ENCODE assay signal across 1 cellular context in the genomic region with DNA sequence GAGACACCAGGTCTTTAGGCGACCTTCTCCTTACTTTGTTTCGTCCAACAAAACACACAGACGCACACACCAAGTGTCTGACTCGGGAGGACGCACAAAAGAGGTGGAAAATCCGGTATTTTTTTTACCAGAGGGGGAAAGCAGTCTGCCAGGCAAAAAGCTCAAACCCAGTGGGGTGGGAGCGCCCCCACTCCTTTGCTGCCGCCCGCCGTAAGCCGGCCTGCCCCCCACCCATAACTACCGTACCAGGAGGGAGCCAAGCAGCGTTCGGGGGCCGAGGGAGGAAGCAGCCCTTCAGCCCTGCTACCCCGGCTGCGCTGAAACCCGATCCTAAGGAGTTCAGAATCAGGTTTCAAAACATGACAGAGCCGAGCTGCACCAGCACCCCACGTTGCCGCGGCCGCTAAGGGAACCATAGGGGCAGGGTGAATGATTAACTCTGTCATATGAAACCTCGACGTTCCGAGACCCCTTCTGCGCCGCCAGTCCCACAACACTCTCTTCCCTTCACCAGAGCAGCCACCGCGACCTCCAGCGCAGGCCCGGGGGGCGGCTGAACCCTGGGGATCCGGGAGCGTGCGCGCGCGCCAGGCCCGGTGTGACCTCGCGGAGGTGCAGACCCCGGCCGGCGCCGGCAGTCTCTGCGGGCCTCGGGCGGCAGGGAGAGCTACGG.
TF ChIP-seq lines count a peak whose summit lies in the region.

No MANE protein-coding gene starts in this region.

TF ChIP-seq in HepG2, 621 proteins besides CTCF, POLR2A, EP300 and RAD21 (continued from another document and continues in another):
- 0 out of 2 replicates have a peak, but pooled peaks have one; percentile 22 for TF ChIP-seq ZBTB42 (CRISPR knock-in tag; IDR thresholded peaks at IDR 0.05)
- no peak; the same call in 1 of the 2 replicates for TF ChIP-seq ZNF350 (CRISPR knock-in tag; IDR thresholded peaks at IDR 0.05; ENCODE audit: borderline replicate concordance, low read depth)
- TF ChIP-seq NR2F1 (CRISPR knock-in tag; IDR thresholded peaks at IDR 0.05): no peak
- TF ChIP-seq HNRNPH1 (optimal IDR thresholded peaks at IDR 0.05; ENCODE audit: low read depth, low read length): no peak
- TF ChIP-seq ATF1 (CRISPR knock-in tag; IDR thresholded peaks at IDR 0.05): no peak
- TF ChIP-seq, protein P1, sequence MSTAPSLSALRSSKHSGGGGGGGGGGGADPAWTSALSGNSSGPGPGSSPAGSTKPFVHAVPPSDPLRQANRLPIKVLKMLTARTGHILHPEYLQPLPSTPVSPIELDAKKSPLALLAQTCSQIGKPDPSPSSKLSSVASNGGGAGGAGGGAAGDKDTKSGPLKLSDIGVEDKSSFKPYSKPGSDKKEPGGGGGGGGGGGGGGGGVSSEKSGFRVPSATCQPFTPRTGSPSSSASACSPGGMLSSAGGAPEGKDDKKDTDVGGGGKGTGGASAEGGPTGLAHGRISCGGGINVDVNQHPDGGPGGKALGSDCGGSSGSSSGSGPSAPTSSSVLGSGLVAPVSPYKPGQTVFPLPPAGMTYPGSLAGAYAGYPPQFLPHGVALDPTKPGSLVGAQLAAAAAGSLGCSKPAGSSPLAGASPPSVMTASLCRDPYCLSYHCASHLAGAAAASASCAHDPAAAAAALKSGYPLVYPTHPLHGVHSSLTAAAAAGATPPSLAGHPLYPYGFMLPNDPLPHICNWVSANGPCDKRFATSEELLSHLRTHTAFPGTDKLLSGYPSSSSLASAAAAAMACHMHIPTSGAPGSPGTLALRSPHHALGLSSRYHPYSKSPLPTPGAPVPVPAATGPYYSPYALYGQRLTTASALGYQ (CRISPR knock-in tag; IDR thresholded peaks at IDR 0.05): no peak; the same call in 1 of the 2 replicates
- TF ChIP-seq, protein P2, sequence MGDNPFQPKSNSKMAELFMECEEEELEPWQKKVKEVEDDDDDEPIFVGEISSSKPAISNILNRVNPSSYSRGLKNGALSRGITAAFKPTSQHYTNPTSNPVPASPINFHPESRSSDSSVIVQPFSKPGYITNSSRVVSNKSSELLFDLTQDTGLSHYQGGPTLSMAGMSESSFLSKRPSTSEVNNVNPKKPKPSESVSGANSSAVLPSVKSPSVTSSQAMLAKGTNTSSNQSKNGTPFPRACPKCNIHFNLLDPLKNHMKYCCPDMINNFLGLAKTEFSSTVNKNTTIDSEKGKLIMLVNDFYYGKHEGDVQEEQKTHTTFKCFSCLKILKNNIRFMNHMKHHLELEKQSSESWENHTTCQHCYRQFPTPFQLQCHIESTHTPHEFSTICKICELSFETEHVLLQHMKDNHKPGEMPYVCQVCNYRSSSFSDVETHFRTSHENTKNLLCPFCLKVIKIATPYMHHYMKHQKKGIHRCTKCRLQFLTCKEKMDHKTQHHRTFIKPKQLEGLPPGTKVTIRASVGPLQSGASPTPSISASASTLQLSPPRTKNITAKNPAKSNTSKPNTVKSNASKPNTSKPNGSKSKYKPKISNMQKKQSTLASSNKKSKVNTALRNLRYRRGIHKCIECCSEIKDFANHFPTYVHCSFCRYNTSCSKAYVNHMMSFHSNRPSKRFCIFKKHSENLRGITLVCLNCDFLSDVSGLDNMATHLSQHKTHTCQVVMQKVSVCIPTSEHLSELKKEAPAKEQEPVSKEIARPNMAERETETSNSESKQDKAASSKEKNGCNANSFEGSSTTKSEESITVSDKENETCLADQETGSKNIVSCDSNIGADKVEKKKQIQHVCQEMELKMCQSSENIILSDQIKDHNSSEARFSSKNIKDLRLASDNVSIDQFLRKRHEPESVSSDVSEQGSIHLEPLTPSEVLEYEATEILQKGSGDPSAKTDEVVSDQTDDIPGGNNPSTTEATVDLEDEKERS (CRISPR knock-in tag; IDR thresholded peaks at IDR 0.05): 0 out of 2 replicates have a peak, but pooled peaks have one; percentile 48
- no peak for TF ChIP-seq ZNF44 (CRISPR knock-in tag; IDR thresholded peaks at IDR 0.05)
- no peak for TF ChIP-seq SRY (CRISPR knock-in tag; IDR thresholded peaks at IDR 0.05)
- TF ChIP-seq, protein P3, sequence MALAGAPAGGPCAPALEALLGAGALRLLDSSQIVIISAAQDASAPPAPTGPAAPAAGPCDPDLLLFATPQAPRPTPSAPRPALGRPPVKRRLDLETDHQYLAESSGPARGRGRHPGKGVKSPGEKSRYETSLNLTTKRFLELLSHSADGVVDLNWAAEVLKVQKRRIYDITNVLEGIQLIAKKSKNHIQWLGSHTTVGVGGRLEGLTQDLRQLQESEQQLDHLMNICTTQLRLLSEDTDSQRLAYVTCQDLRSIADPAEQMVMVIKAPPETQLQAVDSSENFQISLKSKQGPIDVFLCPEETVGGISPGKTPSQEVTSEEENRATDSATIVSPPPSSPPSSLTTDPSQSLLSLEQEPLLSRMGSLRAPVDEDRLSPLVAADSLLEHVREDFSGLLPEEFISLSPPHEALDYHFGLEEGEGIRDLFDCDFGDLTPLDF (CRISPR knock-in tag; IDR thresholded peaks at IDR 0.05): no peak
- no peak for TF ChIP-seq ZNF124 (CRISPR knock-in tag; IDR thresholded peaks at IDR 0.05)
- TF ChIP-seq, protein P4, sequence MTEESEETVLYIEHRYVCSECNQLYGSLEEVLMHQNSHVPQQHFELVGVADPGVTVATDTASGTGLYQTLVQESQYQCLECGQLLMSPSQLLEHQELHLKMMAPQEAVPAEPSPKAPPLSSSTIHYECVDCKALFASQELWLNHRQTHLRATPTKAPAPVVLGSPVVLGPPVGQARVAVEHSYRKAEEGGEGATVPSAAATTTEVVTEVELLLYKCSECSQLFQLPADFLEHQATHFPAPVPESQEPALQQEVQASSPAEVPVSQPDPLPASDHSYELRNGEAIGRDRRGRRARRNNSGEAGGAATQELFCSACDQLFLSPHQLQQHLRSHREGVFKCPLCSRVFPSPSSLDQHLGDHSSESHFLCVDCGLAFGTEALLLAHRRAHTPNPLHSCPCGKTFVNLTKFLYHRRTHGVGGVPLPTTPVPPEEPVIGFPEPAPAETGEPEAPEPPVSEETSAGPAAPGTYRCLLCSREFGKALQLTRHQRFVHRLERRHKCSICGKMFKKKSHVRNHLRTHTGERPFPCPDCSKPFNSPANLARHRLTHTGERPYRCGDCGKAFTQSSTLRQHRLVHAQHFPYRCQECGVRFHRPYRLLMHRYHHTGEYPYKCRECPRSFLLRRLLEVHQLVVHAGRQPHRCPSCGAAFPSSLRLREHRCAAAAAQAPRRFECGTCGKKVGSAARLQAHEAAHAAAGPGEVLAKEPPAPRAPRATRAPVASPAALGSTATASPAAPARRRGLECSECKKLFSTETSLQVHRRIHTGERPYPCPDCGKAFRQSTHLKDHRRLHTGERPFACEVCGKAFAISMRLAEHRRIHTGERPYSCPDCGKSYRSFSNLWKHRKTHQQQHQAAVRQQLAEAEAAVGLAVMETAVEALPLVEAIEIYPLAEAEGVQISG (CRISPR knock-in tag; IDR thresholded peaks at IDR 0.05): peak; percentile 33; the same call in 1 of the 2 replicates
- TF ChIP-seq ZNF749 (CRISPR knock-in tag; IDR thresholded peaks at IDR 0.05; ENCODE audit: borderline replicate concordance): 0 out of 2 replicates have a peak, but pooled peaks have one; percentile 48
- TF ChIP-seq ZNF558 (CRISPR knock-in tag; IDR thresholded peaks at IDR 0.05; ENCODE audit: borderline replicate concordance): peak; percentile 59; the same call in 1 of the 2 replicates
- no peak for TF ChIP-seq ZBTB8A (CRISPR knock-in tag; IDR thresholded peaks at IDR 0.05; ENCODE audit: borderline replicate concordance, low read depth)
- peak; percentile 29; the same call in 1 of the 2 replicates for TF ChIP-seq ZNF709 (CRISPR knock-in tag; IDR thresholded peaks at IDR 0.05)
- peak; percentile 82 for TF ChIP-seq ARNTL (CRISPR knock-in tag; IDR thresholded peaks at IDR 0.05)
- peak; percentile 48; the same call in 1 of the 2 replicates for TF ChIP-seq ZNF546 (CRISPR knock-in tag; conservative IDR thresholded peaks at IDR 0.05)
- peak; percentile 25; the same call in 1 of the 2 replicates for TF ChIP-seq CEBPG (CRISPR knock-in tag; IDR thresholded peaks at IDR 0.05)
- TF ChIP-seq, protein P5, sequence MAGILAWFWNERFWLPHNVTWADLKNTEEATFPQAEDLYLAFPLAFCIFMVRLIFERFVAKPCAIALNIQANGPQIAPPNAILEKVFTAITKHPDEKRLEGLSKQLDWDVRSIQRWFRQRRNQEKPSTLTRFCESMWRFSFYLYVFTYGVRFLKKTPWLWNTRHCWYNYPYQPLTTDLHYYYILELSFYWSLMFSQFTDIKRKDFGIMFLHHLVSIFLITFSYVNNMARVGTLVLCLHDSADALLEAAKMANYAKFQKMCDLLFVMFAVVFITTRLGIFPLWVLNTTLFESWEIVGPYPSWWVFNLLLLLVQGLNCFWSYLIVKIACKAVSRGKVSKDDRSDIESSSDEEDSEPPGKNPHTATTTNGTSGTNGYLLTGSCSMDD (CRISPR knock-in tag; IDR thresholded peaks at IDR 0.05): no peak
- no peak for TF ChIP-seq MZF1 (CRISPR knock-in tag; IDR thresholded peaks at IDR 0.05; ENCODE audit: borderline replicate concordance)
- TF ChIP-seq, protein P6, sequence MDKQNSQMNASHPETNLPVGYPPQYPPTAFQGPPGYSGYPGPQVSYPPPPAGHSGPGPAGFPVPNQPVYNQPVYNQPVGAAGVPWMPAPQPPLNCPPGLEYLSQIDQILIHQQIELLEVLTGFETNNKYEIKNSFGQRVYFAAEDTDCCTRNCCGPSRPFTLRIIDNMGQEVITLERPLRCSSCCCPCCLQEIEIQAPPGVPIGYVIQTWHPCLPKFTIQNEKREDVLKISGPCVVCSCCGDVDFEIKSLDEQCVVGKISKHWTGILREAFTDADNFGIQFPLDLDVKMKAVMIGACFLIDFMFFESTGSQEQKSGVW (CRISPR knock-in tag; IDR thresholded peaks at IDR 0.05; ENCODE audit: borderline replicate concordance): no peak
- no peak for TF ChIP-seq ATRX (CRISPR knock-in tag; IDR thresholded peaks at IDR 0.05; ENCODE audit: borderline replicate concordance)
- TF ChIP-seq PAF1 (CRISPR knock-in tag; IDR thresholded peaks at IDR 0.05): no peak
- TF ChIP-seq, protein P7, sequence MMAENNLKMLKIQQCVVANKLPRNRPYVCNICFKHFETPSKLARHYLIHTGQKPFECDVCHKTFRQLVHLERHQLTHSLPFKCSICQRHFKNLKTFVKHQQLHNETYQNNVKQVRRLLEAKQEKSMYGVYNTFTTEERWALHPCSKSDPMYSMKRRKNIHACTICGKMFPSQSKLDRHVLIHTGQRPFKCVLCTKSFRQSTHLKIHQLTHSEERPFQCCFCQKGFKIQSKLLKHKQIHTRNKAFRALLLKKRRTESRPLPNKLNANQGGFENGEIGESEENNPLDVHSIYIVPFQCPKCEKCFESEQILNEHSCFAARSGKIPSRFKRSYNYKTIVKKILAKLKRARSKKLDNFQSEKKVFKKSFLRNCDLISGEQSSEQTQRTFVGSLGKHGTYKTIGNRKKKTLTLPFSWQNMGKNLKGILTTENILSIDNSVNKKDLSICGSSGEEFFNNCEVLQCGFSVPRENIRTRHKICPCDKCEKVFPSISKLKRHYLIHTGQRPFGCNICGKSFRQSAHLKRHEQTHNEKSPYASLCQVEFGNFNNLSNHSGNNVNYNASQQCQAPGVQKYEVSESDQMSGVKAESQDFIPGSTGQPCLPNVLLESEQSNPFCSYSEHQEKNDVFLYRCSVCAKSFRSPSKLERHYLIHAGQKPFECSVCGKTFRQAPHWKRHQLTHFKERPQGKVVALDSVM (CRISPR knock-in tag; IDR thresholded peaks at IDR 0.05): no peak
- no peak for TF ChIP-seq CREM (IDR thresholded peaks at IDR 0.05)
- TF ChIP-seq CREM (CRISPR knock-in tag; IDR thresholded peaks at IDR 0.05): no peak
- TF ChIP-seq HDAC1 (CRISPR knock-in tag; IDR thresholded peaks at IDR 0.05): peak; percentile 67; the same call in 1 of the 2 replicates
- TF ChIP-seq MIXL1 (CRISPR knock-in tag; IDR thresholded peaks at IDR 0.05): no peak
- no peak for TF ChIP-seq ZSCAN12 (CRISPR knock-in tag; IDR thresholded peaks at IDR 0.05)
- TF ChIP-seq, protein P8, sequence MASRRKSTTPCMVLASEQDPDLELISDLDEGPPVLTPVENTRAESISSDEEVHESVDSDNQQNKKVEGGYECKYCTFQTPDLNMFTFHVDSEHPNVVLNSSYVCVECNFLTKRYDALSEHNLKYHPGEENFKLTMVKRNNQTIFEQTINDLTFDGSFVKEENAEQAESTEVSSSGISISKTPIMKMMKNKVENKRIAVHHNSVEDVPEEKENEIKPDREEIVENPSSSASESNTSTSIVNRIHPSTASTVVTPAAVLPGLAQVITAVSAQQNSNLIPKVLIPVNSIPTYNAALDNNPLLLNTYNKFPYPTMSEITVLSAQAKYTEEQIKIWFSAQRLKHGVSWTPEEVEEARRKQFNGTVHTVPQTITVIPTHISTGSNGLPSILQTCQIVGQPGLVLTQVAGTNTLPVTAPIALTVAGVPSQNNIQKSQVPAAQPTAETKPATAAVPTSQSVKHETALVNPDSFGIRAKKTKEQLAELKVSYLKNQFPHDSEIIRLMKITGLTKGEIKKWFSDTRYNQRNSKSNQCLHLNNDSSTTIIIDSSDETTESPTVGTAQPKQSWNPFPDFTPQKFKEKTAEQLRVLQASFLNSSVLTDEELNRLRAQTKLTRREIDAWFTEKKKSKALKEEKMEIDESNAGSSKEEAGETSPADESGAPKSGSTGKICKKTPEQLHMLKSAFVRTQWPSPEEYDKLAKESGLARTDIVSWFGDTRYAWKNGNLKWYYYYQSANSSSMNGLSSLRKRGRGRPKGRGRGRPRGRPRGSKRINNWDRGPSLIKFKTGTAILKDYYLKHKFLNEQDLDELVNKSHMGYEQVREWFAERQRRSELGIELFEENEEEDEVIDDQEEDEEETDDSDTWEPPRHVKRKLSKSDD (CRISPR knock-in tag; IDR thresholded peaks at IDR 0.05; ENCODE audit: low read depth): no peak
- no peak for TF ChIP-seq ZNF773 (CRISPR knock-in tag; IDR thresholded peaks at IDR 0.05; ENCODE audit: borderline replicate concordance)
- peak; percentile 29; the same call in 1 of the 2 replicates for TF ChIP-seq RARA (CRISPR knock-in tag; IDR thresholded peaks at IDR 0.05)
- peak; percentile 6 for TF ChIP-seq IKZF4 (CRISPR knock-in tag; IDR thresholded peaks at IDR 0.05; ENCODE audit: borderline replicate concordance, low read depth, not compliant biosample characterization)
- no peak for TF ChIP-seq ZNF263 (CRISPR knock-in tag; IDR thresholded peaks at IDR 0.05)
- TF ChIP-seq, protein P9, sequence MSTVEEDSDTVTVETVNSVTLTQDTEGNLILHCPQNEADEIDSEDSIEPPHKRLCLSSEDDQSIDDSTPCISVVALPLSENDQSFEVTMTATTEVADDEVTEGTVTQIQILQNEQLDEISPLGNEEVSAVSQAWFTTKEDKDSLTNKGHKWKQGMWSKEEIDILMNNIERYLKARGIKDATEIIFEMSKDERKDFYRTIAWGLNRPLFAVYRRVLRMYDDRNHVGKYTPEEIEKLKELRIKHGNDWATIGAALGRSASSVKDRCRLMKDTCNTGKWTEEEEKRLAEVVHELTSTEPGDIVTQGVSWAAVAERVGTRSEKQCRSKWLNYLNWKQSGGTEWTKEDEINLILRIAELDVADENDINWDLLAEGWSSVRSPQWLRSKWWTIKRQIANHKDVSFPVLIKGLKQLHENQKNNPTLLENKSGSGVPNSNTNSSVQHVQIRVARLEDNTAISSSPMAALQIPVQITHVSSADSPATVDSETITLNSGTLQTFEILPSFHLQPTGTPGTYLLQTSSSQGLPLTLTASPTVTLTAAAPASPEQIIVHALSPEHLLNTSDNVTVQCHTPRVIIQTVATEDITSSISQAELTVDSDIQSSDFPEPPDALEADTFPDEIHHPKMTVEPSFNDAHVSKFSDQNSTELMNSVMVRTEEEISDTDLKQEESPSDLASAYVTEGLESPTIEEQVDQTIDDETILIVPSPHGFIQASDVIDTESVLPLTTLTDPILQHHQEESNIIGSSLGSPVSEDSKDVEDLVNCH (CRISPR knock-in tag; IDR thresholded peaks at IDR 0.05): no peak
- TF ChIP-seq RAD51 (IDR thresholded peaks at IDR 0.05; ENCODE audit: borderline replicate concordance): no peak
